ENCODE assay signal across 11 cellular contexts in the genomic region with DNA sequence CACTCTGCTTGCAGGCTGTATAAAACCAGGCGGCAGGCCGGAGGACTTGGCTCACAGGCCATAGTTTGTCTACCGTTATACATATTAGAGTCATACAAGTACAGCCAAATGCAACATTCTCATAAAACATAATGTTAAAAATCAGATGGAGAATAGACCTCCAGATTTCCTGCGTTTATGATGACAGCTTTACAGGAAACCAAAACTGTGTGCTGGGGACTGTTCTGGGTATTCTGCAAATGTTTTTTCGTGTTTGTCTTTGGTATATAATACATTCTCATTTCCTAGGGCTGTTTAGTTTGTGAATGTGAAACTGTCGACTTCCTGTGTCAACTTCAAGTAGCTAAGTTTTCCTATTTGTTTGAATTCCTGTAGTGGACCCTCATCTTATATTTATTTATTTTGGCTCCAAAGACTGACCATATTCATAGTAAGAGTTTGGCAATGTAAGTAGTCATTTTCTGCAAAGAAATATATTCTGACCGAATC.
DNase-seq lines count a peak whose midpoint lies in the region; ATAC-seq and TF ChIP-seq lines count a peak whose summit lies in the region.
"Had no signal": no experiment of that assay in that cellular context is flagged by ENCODE, and none has a peak within 500 bp of the region (broad histone marks: within the 10 kb centered on the region; RNA-seq: fewer than 3 reads in every experiment).

No MANE protein-coding gene starts in this region.

- H3K4me1 Mint-ChIP-seq in activated T-helper 2 cell treated with anti-CD3 and anti-CD28 coated beads, Interferon-gamma antibody, Interleukin-2, Interleukin-4, amounts not matched to agents 10 μg/mL and 5 μg/mL and 100 μg/mL, durations not matched to agents 14 hours and 24 hours and 36 hours (ENCODE audit: low read depth), result peaks cover 39% of the 10 kb centered on the region

- H3K9me3 ChIP-seq in heart left ventricle, result no peaks in the 10 kb centered on the region
- no peaks in the 10 kb centered on the region for H3K9me3 ChIP-seq in vagina

- H3K4me3 ChIP-seq in heart left ventricle, result no peak overlapping the region
- no peak overlapping the region for H3K4me3 ChIP-seq in vagina

- peak overlapping the region; percentile 82 for H3K27ac Mint-ChIP-seq in activated T-helper 2 cell treated with anti-CD3 and anti-CD28 coated beads, Interferon-gamma antibody, Interleukin-2, Interleukin-4, amounts not matched to agents 10 μg/mL and 5 μg/mL and 100 μg/mL, durations not matched to agents 14 hours and 24 hours and 36 hours

- H3K36me3 ChIP-seq in heart left ventricle (no peaks in the 10 kb centered on the region), vagina (no peaks in the 10 kb centered on the region)

- TF ChIP-seq CTCF in heart left ventricle (IDR thresholded peaks at IDR 0.05) (no peak), vagina (IDR thresholded peaks at IDR 0.05) (no peak)

- peaks cover 6% of the 10 kb centered on the region for H3K36me3 Mint-ChIP-seq in activated T-helper 2 cell treated with anti-CD3 and anti-CD28 coated beads, Interferon-gamma antibody, Interleukin-2, Interleukin-4, amounts not matched to agents 10 μg/mL and 5 μg/mL and 100 μg/mL, durations not matched to agents 14 hours and 24 hours and 36 hours (ENCODE audit: low read depth)

- DNase-seq in heart left ventricle (no peak), left cardiac atrium (no peak), left lobe of liver (ENCODE audit: low spot score) (no peak), vagina (ENCODE audit: extremely low spot score in 2 of 2) (no peak), pons (ENCODE audit: low spot score) (no peak), amniotic stem cell (lab: John Stamatoyannopoulos, UW) (no peak)
- no peak for DNase-seq in activated T-helper 2 cell treated with anti-CD3 and anti-CD28 coated beads, Interferon-gamma antibody, Interleukin-2, Interleukin-4, amounts not matched to agents 10 μg/mL and 5 μg/mL and 100 μg/mL, durations not matched to agents 14 hours and 24 hours and 36 hours (ENCODE audit: low spot score)
- DNase-seq: mesendoderm; stimulated activated CD4-positive, alpha-beta T cell treated with anti-CD3 and anti-CD28 coated beads, Interleukin-4, amount 100 ng/mL, for 4 hours had no signal

- H3K27me3 ChIP-seq in heart left ventricle (peaks cover 0 to 12% (median 0%) of the 10 kb centered on the region in 9 donors), vagina (no peaks in the 10 kb centered on the region)

- ATAC-seq in heart left ventricle (peak in 1 of 4 donors; percentile 34), left cardiac atrium (no peak), left lobe of liver (peak; percentile 24), GM18517 (IDR thresholded peaks at IDR 0.05; ENCODE audit: unreplicated experiment) (no peak)

- intact Hi-C loops in heart left ventricle (cut with DNase I), result loop anchor here in 1 of 10 donors (5.0 kb wide), 1 partner anchor 43 kb away; no protein-coding TSS in a partner anchor
- intact Hi-C loops in left cardiac atrium (cut with DNase I), result loop anchor here in 1 of 2 donors (5.0 kb wide), 1 partner anchor 152 kb away; no protein-coding TSS in a partner anchor
- intact Hi-C loops in activated T-helper 2 cell treated with anti-CD3 and anti-CD28 coated beads, Interferon-gamma antibody, Interleukin-2, Interleukin-4, amounts not matched to agents 10 μg/mL and 5 μg/mL and 100 μg/mL, durations not matched to agents 14 hours and 24 hours and 36 hours (cut with micrococcal nuclease), result loop anchor here (5.0 kb wide), 1 partner anchor 43 kb away; no protein-coding TSS in a partner anchor
- intact Hi-C loops in vagina (cut with DNase I), result no loop called here

- TF ChIP-seq POLR2A in heart left ventricle (IDR thresholded peaks at IDR 0.05) (no peak), vagina (IDR thresholded peaks at IDR 0.05) (no peak)

- peak overlapping the region; percentile 26 for H3K4me3 Mint-ChIP-seq in activated T-helper 2 cell treated with anti-CD3 and anti-CD28 coated beads, Interferon-gamma antibody, Interleukin-2, Interleukin-4, amounts not matched to agents 10 μg/mL and 5 μg/mL and 100 μg/mL, durations not matched to agents 14 hours and 24 hours and 36 hours (ENCODE audit: low read depth)

- no peaks in the 10 kb centered on the region for H3K27me3 Mint-ChIP-seq in activated T-helper 2 cell treated with anti-CD3 and anti-CD28 coated beads, Interferon-gamma antibody, Interleukin-2, Interleukin-4, amounts not matched to agents 10 μg/mL and 5 μg/mL and 100 μg/mL, durations not matched to agents 14 hours and 24 hours and 36 hours (ENCODE audit: low read depth)

- H3K4me1 ChIP-seq in heart left ventricle, result peaks cover 0 to 48% (median 5%) of the 10 kb centered on the region in 12 donors
- peaks cover 13% of the 10 kb centered on the region for H3K4me1 ChIP-seq in vagina

- WGBS in heart left ventricle, 4 donors, result 35 to 60% (median 48%) methylated on average over 7 of the region's 7 CpGs

- H3K27ac ChIP-seq in heart left ventricle (peak overlapping the region in 8 of 12 donors; percentile 25 to 82 (median 60)), vagina (peak overlapping the region; percentile 29)
- H3K27ac ChIP-seq: C4-2B had no signal

- no peaks in the 10 kb centered on the region for H3K9me3 Mint-ChIP-seq in activated T-helper 2 cell treated with anti-CD3 and anti-CD28 coated beads, Interferon-gamma antibody, Interleukin-2, Interleukin-4, amounts not matched to agents 10 μg/mL and 5 μg/mL and 100 μg/mL, durations not matched to agents 14 hours and 24 hours and 36 hours
